In genomic region chr17:21705021-21705601, GRCh38 we compare ENCODE assay signal across 23 cellular contexts. TPM values are rescaled to one million over a fixed set of nuclear protein-coding genes. Genes with fewer than 3 reads are reported as not detected.
"Had no signal": no experiment of that assay in that cellular context is flagged by ENCODE, and none has a peak within 500 bp of the region (broad histone marks: within the 10 kb centered on the region; RNA-seq: fewer than 3 reads in every experiment).

No MANE protein-coding gene starts in this region.

- H3K27me3 Mint-ChIP-seq: naive B cell had no signal

- H3K27me3 ChIP-seq: heart right ventricle, left lung, neutrophil, ovary, right atrium auricular region, tibial artery, upper lobe of left lung, vagina had no signal

- H3K36me3 Mint-ChIP-seq: memory B cell, naive B cell had no signal

- H3K9me3 Mint-ChIP-seq: memory B cell had no signal

- H3K9me3 ChIP-seq: heart right ventricle, lower lobe of right lung, neutrophil, ovary, right atrium auricular region, tibial artery, upper lobe of left lung, vagina had no signal

- H3K4me3 ChIP-seq: heart right ventricle, left lung, lower lobe of right lung, ovary, right atrium auricular region, tibial artery, upper lobe of left lung, vagina had no signal

- ATAC-seq: heart right ventricle, left lung had no signal

- H3K4me1 Mint-ChIP-seq: memory B cell, naive B cell had no signal

- H3K4me3 Mint-ChIP-seq: memory B cell, naive B cell had no signal

- H3K27ac ChIP-seq: heart right ventricle, left lung, lower lobe of right lung, neutrophil, ovary, right atrium auricular region, tibial artery, upper lobe of left lung, vagina had no signal

- H3K36me3 ChIP-seq: heart right ventricle, left lung, lower lobe of right lung, neutrophil, ovary, right atrium auricular region, tibial artery, upper lobe of left lung, vagina had no signal

- H3K27ac Mint-ChIP-seq: memory B cell had no signal

- DNase-seq: dermis blood vessel endothelial cell; erythroblast; heart right ventricle; hypothalamus; lower lobe of right lung; naive B cell; ovary; small intestine; stimulated activated CD4-positive, alpha-beta T cell treated with anti-CD3 and anti-CD28 coated beads, Interleukin-2, amount 100 ng/mL, for 48 hours; stimulated activated naive CD4-positive, alpha-beta T cell treated with Interleukin-2 at 50 U/mL for 16 hours; upper lobe of left lung had no signal

- H3K4me1 ChIP-seq: heart right ventricle, left lung, lower lobe of right lung, right atrium auricular region, tibial artery, upper lobe of left lung, vagina had no signal

RNA-seq across cellular contexts. Expression of gene KCNJ18, which starts 12.8 kb away (rescaled TPM):
- total RNA-seq: dermis blood vessel endothelial cell, endothelial cell of umbilical vein, frontal cortex, glomerular endothelial cell, heart right ventricle, left lung, lower lobe of right lung, ovary, posterior vena cava, right atrium auricular region, temporal lobe, upper lobe of left lung, vagina had no signal
- polyA plus RNA-seq: endothelial cell of umbilical vein, heart right ventricle, neural cell, ovary, small intestine had no signal
